Comparison of ENCODE assay signal across 21 cellular contexts in genomic region chr2:177972123-177972522, GRCh38.
DNase-seq lines count a peak whose midpoint lies in the region; ATAC-seq, FAIRE-seq and TF ChIP-seq lines count a peak whose summit lies in the region.
"Had no signal": no experiment of that assay in that cellular context is flagged by ENCODE, and none has a peak within 500 bp of the region (broad histone marks: within the 10 kb centered on the region; RNA-seq: fewer than 3 reads in every experiment).

No MANE protein-coding gene starts in this region.

- H3K18ac ChIP-seq in mesendoderm (ENCODE audit: low read length) = no peak overlapping the region

- H2BK120ac ChIP-seq in mesendoderm (ENCODE audit: low read depth, low read length) = no peak overlapping the region

- H3K4me1 ChIP-seq in K562 (replicated peaks in 1 of 2; ENCODE audit: control insufficient read depth in 2 of 2, insufficient read depth in 2 of 2, low read length in 2 of 2) (peaks cover 0 to 7% of the 10 kb centered on the region in 2 experiments; a peak in 3 of 5 replicates), mesendoderm (ENCODE audit: control insufficient read depth, low read depth, low read length) (no peaks in the 10 kb centered on the region)

- no peaks in the 10 kb centered on the region for H3K9me1 ChIP-seq in K562 (ENCODE audit: control insufficient read depth, insufficient read depth, low read length)

- intact Hi-C loops in K562 (cut with micrococcal nuclease) (no loop called here), Calu3 (cut with micrococcal nuclease; ENCODE audit: unreplicated experiment) (no loop called here)

- in situ Hi-C loops in K562 (cut with MboI) = no loop called here

- no peak overlapping the region for H3K4me3 Mint-ChIP-seq in Calu3 (ENCODE audit: low read depth, unreplicated experiment)
- H3K4me3 Mint-ChIP-seq: CD4-positive, alpha-beta T cell; HFFc6; IgD-negative memory B cell had no signal

- no peaks in the 10 kb centered on the region for H3K4me1 Mint-ChIP-seq in Calu3 (ENCODE audit: low read depth, unreplicated experiment)
- H3K4me1 Mint-ChIP-seq: IgD-negative memory B cell had no signal

- H2BK5ac ChIP-seq in mesendoderm (ENCODE audit: low read length) = no peak overlapping the region

- no peak overlapping the region for H3K27ac ChIP-seq in K562 (ENCODE audit: extremely low read depth, low read depth, low read length)
- H3K27ac ChIP-seq in mesendoderm (ENCODE audit: low read depth, low read length) = no peak overlapping the region
- H3K27ac ChIP-seq: 22Rv1, A549, C4-2B, GM23248 had no signal

- H3K9me3 ChIP-seq in K562 (replicated peaks; ENCODE audit: control insufficient read depth, insufficient read depth, low read depth, low read length) = no peaks in the 10 kb centered on the region
- H3K9me3 ChIP-seq: A549 had no signal

- CTCF ChIA-PET in K562 (lab: Yijun Ruan, JAX; ENCODE audit: low intra/inter-chr PET ratio) = no interaction called here
- CTCF ChIA-PET in Calu3 (lab: Charles Lee) = interaction anchor here (1.2 kb wide), 1 partner anchor 12 kb away, joined by 3 read pairs; no protein-coding TSS in a partner anchor

- H2AFZ ChIP-seq in K562 (ENCODE audit: low read depth, low read length) = peak overlapping the region; percentile 95
- H2AFZ ChIP-seq: GM23248 had no signal

- H2BK15ac ChIP-seq in mesendoderm (replicated peaks; ENCODE audit: low read depth) = peak overlapping the region; percentile 67

- H3K27me3 Mint-ChIP-seq in Calu3 (ENCODE audit: unreplicated experiment) = no peaks in the 10 kb centered on the region
- H3K27me3 Mint-ChIP-seq: IgD-negative memory B cell had no signal

- H4K20me1 ChIP-seq in K562 (replicated peaks; ENCODE audit: control insufficient read depth, insufficient read depth, low read length) = no peaks in the 10 kb centered on the region

- no peak overlapping the region for H3K4me3 ChIP-seq in K562
- H3K4me3 ChIP-seq in mesendoderm (ENCODE audit: low read length) = no peak overlapping the region
- H3K4me3 ChIP-seq: A549, GM23248 had no signal

- peak; percentile 63 for DNase-seq in DMS53 (lab: John Stamatoyannopoulos, UW)
- peak; percentile 24 for DNase-seq in NCI-H2029 treated with DMSO at 0.1 percent for 48 hours (lab: John Stamatoyannopoulos, UW)
- DNase-seq in K562 (ENCODE audit: extremely low read depth in 1 of 4, low spot score in 3 of 4) = no peak
- DNase-seq in mesendoderm = no peak
- no peak for DNase-seq in NCI-H1092 treated with DMSO at 0.1 percent for 48 hours (lab: John Stamatoyannopoulos, UW)
- no peak for DNase-seq in Calu3
- no peak for DNase-seq in NCI-H446 treated with DMSO at 0.1 percent for 48 hours (lab: John Stamatoyannopoulos, UW)
- DNase-seq: AML-193; CD4-positive, alpha-beta T cell; GM23248; HFFc6; KG1 had no signal

- H3K4me2 ChIP-seq in K562 (ENCODE audit: insufficient read depth, low read length) (no peak overlapping the region), mesendoderm (ENCODE audit: low read length) (no peak overlapping the region)

- TF ChIP-seq CTCF in K562 (IDR thresholded peaks at IDR 0.05 in 2 of 3, conservative IDR thresholded peaks at IDR 0.05 in 1 of 3; ENCODE audit: insufficient read depth in 2 of 3, low read depth in 1 of 3, low read length in 3 of 3) (no peak), Calu3 (IDR thresholded peaks at IDR 0.05; ENCODE audit: unreplicated experiment) (no peak)

- no peak overlapping the region for H3K56ac ChIP-seq in mesendoderm (ENCODE audit: low read length)

- no peak overlapping the region for H3K27ac Mint-ChIP-seq in Calu3 (ENCODE audit: unreplicated experiment)
- H3K27ac Mint-ChIP-seq: CD4-positive, alpha-beta T cell; HFFc6; IgD-negative memory B cell had no signal

- no peak for TF ChIP-seq POLR2A in K562 (conservative IDR thresholded peaks at IDR 0.05)

- H3K79me1 ChIP-seq in mesendoderm (ENCODE audit: low read length) = no peaks in the 10 kb centered on the region

- no TSS peak for BruUV-seq in K562 (replicated peaks; lab: Mats Ljungman, UMichigan)
- BruUV-seq in Calu3 (replicated peaks; lab: Mats Ljungman, UMichigan) = no TSS peak

- H3K27me3 ChIP-seq in K562 (ENCODE audit: control insufficient read depth in 2 of 2, insufficient read depth in 2 of 2, low read length in 2 of 2) (no peaks in the 10 kb centered on the region), mesendoderm (ENCODE audit: insufficient read depth, low read length, poor library complexity) (no peaks in the 10 kb centered on the region)

- H3K4ac ChIP-seq in mesendoderm (ENCODE audit: low read depth, low read length) = no peak overlapping the region

- no peak overlapping the region for H3K23ac ChIP-seq in mesendoderm (ENCODE audit: low read length)

- H3K36me3 ChIP-seq in K562 (ENCODE audit: control insufficient read depth, insufficient read depth, low read length) (no peaks in the 10 kb centered on the region), mesendoderm (ENCODE audit: control insufficient read depth, insufficient read depth, low read length) (no peaks in the 10 kb centered on the region)

- H3K9ac ChIP-seq in K562 (ENCODE audit: insufficient read depth in 1 of 2, low read depth in 2 of 2, low read length in 2 of 2) (no peak overlapping the region), mesendoderm (ENCODE audit: low read length) (no peak overlapping the region)
- H3K9ac ChIP-seq: GM23248 had no signal

- no peak for FAIRE-seq in K562 (lab: Jason Lieb, UNC)
- FAIRE-seq: A549, G401.6, GM12892, GM18507, HTR-8/SVneo had no signal

- no peak for ATAC-seq in K562
- ATAC-seq: HCT116 had no signal

- H4K8ac ChIP-seq in mesendoderm (ENCODE audit: low read depth, low read length) = no peak overlapping the region

- no peak for TF ChIP-seq RAD21 in K562 (CRISPR knock-in tag; conservative IDR thresholded peaks at IDR 0.05 in 1 of 2, IDR thresholded peaks at IDR 0.05 in 1 of 2)

- no peak overlapping the region for H2AK5ac ChIP-seq in mesendoderm (ENCODE audit: low read length)

- TF ChIP-seq EP300 in K562 (IDR thresholded peaks at IDR 0.05; ENCODE audit: low read length) = no peak

- H3K36me3 Mint-ChIP-seq in Calu3 (ENCODE audit: insufficient read depth, unreplicated experiment) = no peaks in the 10 kb centered on the region
- H3K36me3 Mint-ChIP-seq: IgD-negative memory B cell had no signal

- H3K9me3 Mint-ChIP-seq in Calu3 (ENCODE audit: low read depth, unreplicated experiment) = no peaks in the 10 kb centered on the region
- H3K9me3 Mint-ChIP-seq: CD4-positive, alpha-beta T cell; HFFc6; IgD-negative memory B cell had no signal

- POLR2A ChIA-PET in K562 (lab: Yijun Ruan, JAX) = interaction anchor here (0.6 to 1.6 kb wide), 5 partner anchors 8 to 1070 kb away, joined by 3 to 4 read pairs (median 3); no protein-coding TSS in a partner anchor

- H3K79me2 ChIP-seq in K562 (ENCODE audit: control insufficient read depth, insufficient read depth, low read length) (no peaks in the 10 kb centered on the region), mesendoderm (ENCODE audit: control insufficient read depth, insufficient read depth, low read length) (no peaks in the 10 kb centered on the region)

- H4K5ac ChIP-seq in mesendoderm (ENCODE audit: low read length) = no peak overlapping the region

TF ChIP-seq in K562, 482 proteins besides CTCF, POLR2A, EP300 and RAD21:
- TF ChIP-seq ZNF512 (tag; IDR thresholded peaks at IDR 0.05) = peak; percentile 62; the same call in 1 of the 2 replicates
- no peak for TF ChIP-seq LCOR (CRISPR knock-in tag; IDR thresholded peaks at IDR 0.05)

Comparison
In these comparisons a context has a peak if more than half of its experiments do, and no peak if none do; other contexts are left out.
1. DNase-seq: peak in DMS53 (single experiment) and NCI-H2029 treated with DMSO at 0.1 percent for 48 hours (single experiment); none in K562 (0 of 4), mesendoderm (single experiment), NCI-H1092 treated with DMSO at 0.1 percent for 48 hours (single experiment), Calu3 (single experiment) and NCI-H446 treated with DMSO at 0.1 percent for 48 hours (single experiment).